ENCODE assay signal across 7 cellular contexts in the genomic region with DNA sequence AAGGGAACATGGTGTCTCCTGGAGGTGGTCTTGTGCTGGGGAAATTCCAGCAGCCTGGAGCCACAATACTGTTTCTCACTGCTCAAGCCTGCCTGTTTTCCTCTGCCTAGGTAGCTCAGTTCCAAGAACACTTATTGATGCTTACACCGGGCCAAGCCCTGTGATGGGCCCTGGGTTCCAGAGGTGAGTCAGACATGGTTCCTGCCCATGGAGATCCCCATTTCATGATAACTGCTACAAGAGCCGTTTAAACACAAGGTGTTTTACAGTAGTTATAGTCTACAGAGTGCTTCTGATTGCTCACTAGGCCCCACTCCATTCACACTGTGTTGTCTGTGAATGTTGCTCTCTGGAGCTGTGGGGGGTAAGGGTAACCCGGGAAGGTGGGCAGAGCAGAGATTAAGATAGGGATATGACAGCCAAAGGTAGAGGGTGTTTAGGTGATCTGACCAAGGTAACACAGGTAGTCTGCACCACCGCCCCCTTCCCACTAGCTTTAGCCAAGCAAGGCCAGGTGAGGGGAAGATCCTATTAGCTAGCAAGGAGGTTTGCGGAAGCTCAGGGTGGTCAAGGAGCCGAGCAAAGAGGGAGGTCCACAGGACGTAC.
DNase-seq lines count a peak whose midpoint lies in the region; ATAC-seq and TF ChIP-seq lines count a peak whose summit lies in the region.

No MANE protein-coding gene starts in this region.

- H3K4me3 ChIP-seq in HUES6 (ENCODE audit: low read depth, low read length) = peak overlapping the region; percentile 62
- peak overlapping the region; percentile 59 for H3K4me3 ChIP-seq in iPS-18c (ENCODE audit: insufficient read depth, low read depth, low read length)

- H3K9ac ChIP-seq in HUES6 (ENCODE audit: low read length) = no peak overlapping the region

- H3K9me3 ChIP-seq in HUES6 (ENCODE audit: control insufficient read depth, insufficient read depth, low read depth, low read length) (no peaks in the 10 kb centered on the region), iPS-18c (ENCODE audit: control insufficient read depth, insufficient read depth, low read length) (no peaks in the 10 kb centered on the region)

- CTCF ChIA-PET in activated naive CD4-positive, alpha-beta T cell treated with anti-CD3 and anti-CD28 coated beads, Interleukin-2, amount 10 ng/mL, durations not matched to agents 7 days and 5 days (lab: Charles Lee) = interaction anchor here (1.0 to 2.5 kb wide), 9 partner anchors 9 to 171 kb away, joined by 3 to 9 read pairs (median 3); no protein-coding TSS in a partner anchor
- CTCF ChIA-PET in GM10248 (lab: Yijun Ruan, JAX) = interaction anchor here (1.1 to 1.2 kb wide), 2 partner anchors 10 to 171 kb away, joined by 3 to 4 read pairs; no protein-coding TSS in a partner anchor

- H3K27ac Mint-ChIP-seq in activated naive CD4-positive, alpha-beta T cell treated with anti-CD3 and anti-CD28 coated beads, Interleukin-2, amount 10 ng/mL, durations not matched to agents 7 days and 5 days = peak overlapping the region; percentile 84

- H3K4me1 Mint-ChIP-seq in activated naive CD4-positive, alpha-beta T cell treated with anti-CD3 and anti-CD28 coated beads, Interleukin-2, amount 10 ng/mL, durations not matched to agents 7 days and 5 days = peaks cover 37% of the 10 kb centered on the region

- H3K27me3 Mint-ChIP-seq in activated naive CD4-positive, alpha-beta T cell treated with anti-CD3 and anti-CD28 coated beads, Interleukin-2, amount 10 ng/mL, durations not matched to agents 7 days and 5 days = peaks cover 5% of the 10 kb centered on the region

- DNase-seq in activated naive CD4-positive, alpha-beta T cell treated with anti-CD3 and anti-CD28 coated beads, Interleukin-2, amount 10 ng/mL, durations not matched to agents 7 days and 5 days = peak; percentile 43
- peak; percentile 37 for DNase-seq in stimulated activated naive CD8-positive, alpha-beta T cell treated with anti-CD3 and anti-CD28 coated beads, Interleukin-15, Interleukin-2, amounts not matched to agents 100 U/mL and 50 U/mL, for 24 hours
- DNase-seq in NCI-H128 (lab: John Stamatoyannopoulos, UW; ENCODE audit: unreplicated experiment) = no peak
- DNase-seq in GM10248 (ENCODE audit: extremely low spot score) = no peak

- H3K27me3 ChIP-seq in HUES6 (ENCODE audit: control insufficient read depth, insufficient read depth, low read length) = peaks cover 53% of the 10 kb centered on the region

- POLR2A ChIA-PET in GM10248 (lab: Yijun Ruan, JAX) = no interaction called here

- H3K36me3 Mint-ChIP-seq in activated naive CD4-positive, alpha-beta T cell treated with anti-CD3 and anti-CD28 coated beads, Interleukin-2, amount 10 ng/mL, durations not matched to agents 7 days and 5 days = no peaks in the 10 kb centered on the region

- peak; percentile 34 for ATAC-seq in stimulated activated naive CD8-positive, alpha-beta T cell treated with anti-CD3 and anti-CD28 coated beads, Interleukin-15, Interleukin-2, amounts not matched to agents 100 U/mL and 50 U/mL, for 24 hours
- ATAC-seq in HG03565 (IDR thresholded peaks at IDR 0.05; ENCODE audit: unreplicated experiment) = no peak

- H3K4me3 Mint-ChIP-seq in activated naive CD4-positive, alpha-beta T cell treated with anti-CD3 and anti-CD28 coated beads, Interleukin-2, amount 10 ng/mL, durations not matched to agents 7 days and 5 days = peak overlapping the region; percentile 68

- H3K9me3 Mint-ChIP-seq in activated naive CD4-positive, alpha-beta T cell treated with anti-CD3 and anti-CD28 coated beads, Interleukin-2, amount 10 ng/mL, durations not matched to agents 7 days and 5 days = no peaks in the 10 kb centered on the region

- TF ChIP-seq CTCF in GM10248 (IDR thresholded peaks at IDR 0.05; ENCODE audit: control extremely low read depth, extremely low read depth, low read depth, missing control alignments) = no peak

- no peak overlapping the region for H3K27ac ChIP-seq in HUES6 (ENCODE audit: low read depth, low read length)

- H3K4me1 ChIP-seq in HUES6 (ENCODE audit: control insufficient read depth, insufficient read depth, low read length) = peaks cover 11% of the 10 kb centered on the region

- H3K36me3 ChIP-seq in HUES6 (ENCODE audit: control insufficient read depth, insufficient read depth, low read length) = no peaks in the 10 kb centered on the region

Comparison
In these comparisons a context has a peak if more than half of its experiments do, and no peak if none do; other contexts are left out.
1. DNase-seq: peak in activated naive CD4-positive, alpha-beta T cell treated with anti-CD3 and anti-CD28 coated beads, Interleukin-2, amount 10 ng/mL, durations not matched to agents 7 days and 5 days (single experiment) and stimulated activated naive CD8-positive, alpha-beta T cell treated with anti-CD3 and anti-CD28 coated beads, Interleukin-15, Interleukin-2, amounts not matched to agents 100 U/mL and 50 U/mL, for 24 hours (single experiment); none in NCI-H128 (single experiment) and GM10248 (single experiment).